Comparison of ENCODE assay signal across 8 cellular contexts in the genomic region with DNA sequence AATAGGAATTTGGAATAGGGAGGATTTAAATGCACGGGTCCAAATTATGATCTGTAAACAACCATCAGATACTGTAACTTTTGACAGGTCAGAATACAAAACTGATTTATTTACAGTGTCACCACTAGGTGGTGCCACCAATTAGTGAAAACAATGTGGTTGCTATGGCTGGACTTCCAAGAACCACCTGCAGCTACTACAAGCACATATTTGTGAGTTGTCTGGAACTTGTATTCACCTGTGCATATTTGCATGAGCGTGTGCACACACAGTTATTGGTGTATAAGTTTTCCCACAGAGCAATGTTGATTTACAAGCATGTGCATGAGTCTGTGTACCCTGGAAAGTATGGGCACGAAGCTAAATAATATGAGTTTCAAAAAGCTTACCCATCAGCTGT. TPM values are rescaled to one million over a fixed set of nuclear protein-coding genes. Genes with fewer than 3 reads are reported as not detected.
DNase-seq lines count a peak whose midpoint lies in the region; ATAC-seq and TF ChIP-seq lines count a peak whose summit lies in the region.

No MANE protein-coding gene starts in this region.

- H3K4me2 ChIP-seq in KMS-11 (no peak overlapping the region), mesenchymal stem cell (ENCODE audit: low read length, poor library complexity, severe bottlenecking) (no peak overlapping the region)

- no peak overlapping the region for H4K91ac ChIP-seq in mesenchymal stem cell (ENCODE audit: low read length)

- H3K27ac ChIP-seq in cardiac muscle cell (no peak overlapping the region), KMS-11 (no peak overlapping the region), Peyer's patch (no peak overlapping the region), mesenchymal stem cell (ENCODE audit: low read length, poor library complexity, severe bottlenecking) (no peak overlapping the region)
- no peak overlapping the region for H3K27ac ChIP-seq in effector memory CD4-positive, alpha-beta T cell (ENCODE audit: insufficient read depth, low read length, poor library complexity, severe bottlenecking)

- intact Hi-C loops in Right ventricle myocardium superior (cut with DNase I): loop anchor here (5.0 kb wide), 1 partner anchor 119 kb away; no protein-coding TSS in a partner anchor

- no peaks in the 10 kb centered on the region for H3K79me1 ChIP-seq in mesenchymal stem cell (replicated peaks; ENCODE audit: low read length, poor library complexity, severe bottlenecking)

- no peaks in the 10 kb centered on the region for H3K79me2 ChIP-seq in KMS-11 (ENCODE audit: insufficient read depth, low read depth)

- TF ChIP-seq CTCF in cardiac muscle cell (IDR thresholded peaks at IDR 0.05; ENCODE audit: low read depth, low read length): peak; percentile 55
- TF ChIP-seq CTCF in KMS-11 (conservative IDR thresholded peaks at IDR 0.05; ENCODE audit: low read depth, low read length): peak; percentile 88
- TF ChIP-seq CTCF in Peyer's patch (IDR thresholded peaks at IDR 0.05): peak; percentile 65 to 96 (median 91)

- no peak overlapping the region for H2BK5ac ChIP-seq in mesenchymal stem cell (ENCODE audit: low read depth, low read length, poor library complexity, severe bottlenecking)

- H2AK5ac ChIP-seq in mesenchymal stem cell (ENCODE audit: low read length, severe bottlenecking): no peak overlapping the region

- H3K4me3 ChIP-seq in cardiac muscle cell (no peak overlapping the region), KMS-11 (IDR thresholded peaks at IDR 0.05; ENCODE audit: insufficient read depth, low read depth, low read length) (no peak overlapping the region), Peyer's patch (no peak overlapping the region), mesenchymal stem cell (ENCODE audit: insufficient read depth in 1 of 2, low read depth in 1 of 2, low read length in 2 of 2) (no peak overlapping the region)
- H3K4me3 ChIP-seq in effector memory CD4-positive, alpha-beta T cell (ENCODE audit: insufficient read depth, low read depth, low read length, poor library complexity, severe bottlenecking): no peak overlapping the region

- no peak overlapping the region for H3K23ac ChIP-seq in mesenchymal stem cell (ENCODE audit: low read length in 2 of 2)

- no peaks in the 10 kb centered on the region for H3K9me3 ChIP-seq in cardiac muscle cell (ENCODE audit: low read depth)
- H3K9me3 ChIP-seq in Peyer's patch: no peaks in the 10 kb centered on the region
- H3K9me3 ChIP-seq in mesenchymal stem cell (ENCODE audit: control insufficient read depth, low read length): no peaks in the 10 kb centered on the region
- no peaks in the 10 kb centered on the region for H3K9me3 ChIP-seq in effector memory CD4-positive, alpha-beta T cell (ENCODE audit: control insufficient read depth, low read length)

- H3K27me3 ChIP-seq in cardiac muscle cell (peaks cover 41% of the 10 kb centered on the region), KMS-11 (ENCODE audit: insufficient read depth, low read depth) (no peaks in the 10 kb centered on the region), Peyer's patch (no peaks in the 10 kb centered on the region), mesenchymal stem cell (ENCODE audit: control insufficient read depth in 1 of 2, insufficient read depth in 1 of 2, low read length in 2 of 2) (no peaks in the 10 kb centered on the region)
- H3K27me3 ChIP-seq in effector memory CD4-positive, alpha-beta T cell (replicated peaks; ENCODE audit: control insufficient read depth, insufficient read depth, low read length, poor library complexity, severe bottlenecking): no peaks in the 10 kb centered on the region

- no peak for ATAC-seq in Right ventricle myocardium superior (ENCODE audit: poor library complexity)
- no peak for ATAC-seq in GM18505 (IDR thresholded peaks at IDR 0.05; ENCODE audit: unreplicated experiment)

- H2BK120ac ChIP-seq in mesenchymal stem cell (ENCODE audit: low read depth, low read length): no peak overlapping the region

- H2BK12ac ChIP-seq in mesenchymal stem cell (ENCODE audit: low read length in 2 of 2): no peak overlapping the region

- H3K9ac ChIP-seq in KMS-11 (no peak overlapping the region), mesenchymal stem cell (ENCODE audit: low read length) (no peak overlapping the region)

- H3K36me3 ChIP-seq in cardiac muscle cell (no peaks in the 10 kb centered on the region), KMS-11 (ENCODE audit: insufficient read depth) (no peaks in the 10 kb centered on the region), Peyer's patch (no peaks in the 10 kb centered on the region), mesenchymal stem cell (ENCODE audit: control insufficient read depth in 1 of 2, insufficient read depth in 2 of 2, low read depth in 1 of 2, low read length in 2 of 2) (no peaks in the 10 kb centered on the region)
- no peaks in the 10 kb centered on the region for H3K36me3 ChIP-seq in effector memory CD4-positive, alpha-beta T cell (ENCODE audit: control insufficient read depth, insufficient read depth, low read length)

- no peak for TF ChIP-seq POLR2A in Peyer's patch (IDR thresholded peaks at IDR 0.05)
- TF ChIP-seq POLR2A in GM18505 (IDR thresholded peaks at IDR 0.05; ENCODE audit: borderline replicate concordance, extremely low read depth, insufficient read depth, insufficient read length): no peak

- H4K20me1 ChIP-seq in KMS-11 (ENCODE audit: insufficient read depth): no peaks in the 10 kb centered on the region

- H2AFZ ChIP-seq in KMS-11 (ENCODE audit: low read depth) (no peak overlapping the region), mesenchymal stem cell (ENCODE audit: low read depth, low read length) (no peak overlapping the region)

- H3K4me1 ChIP-seq in cardiac muscle cell (ENCODE audit: low read depth) (peaks cover 17% of the 10 kb centered on the region), KMS-11 (ENCODE audit: low read depth, poor library complexity, severe bottlenecking) (peaks cover 25% of the 10 kb centered on the region), Peyer's patch (peaks cover 4 to 48% (median 14%) of the 10 kb centered on the region in 4 donors), mesenchymal stem cell (ENCODE audit: control insufficient read depth, insufficient read depth, low read depth, low read length) (peaks cover 31% of the 10 kb centered on the region)
- H3K4me1 ChIP-seq in effector memory CD4-positive, alpha-beta T cell (ENCODE audit: control insufficient read depth, insufficient read depth, low read length, poor library complexity, severe bottlenecking): peaks cover 15% of the 10 kb centered on the region

- H4K8ac ChIP-seq in mesenchymal stem cell (ENCODE audit: low read length): no peak overlapping the region

- no peak overlapping the region for H3K14ac ChIP-seq in mesenchymal stem cell (ENCODE audit: low read length in 2 of 2)

- DNase-seq in cardiac muscle cell (ENCODE audit: low read depth in 1 of 2, low spot score in 1 of 2) (peak; percentile 69 to 75), Right ventricle myocardium superior (no peak), Peyer's patch (peak in 1 of 3 donors; percentile 69), cerebellum (ENCODE audit: low spot score) (peak; percentile 84), mesenchymal stem cell (peak; percentile 56)
- no peak for DNase-seq in effector memory CD4-positive, alpha-beta T cell

- H3K4ac ChIP-seq in mesenchymal stem cell (ENCODE audit: low read depth in 1 of 2, low read length in 2 of 2): no peak overlapping the region

- H2BK15ac ChIP-seq in mesenchymal stem cell (ENCODE audit: low read depth, poor library complexity, severe bottlenecking): no peak overlapping the region

- H3K18ac ChIP-seq in mesenchymal stem cell (ENCODE audit: low read depth in 1 of 2, low read length in 2 of 2): no peak overlapping the region

- 33% methylated on average over 3 of the region's 3 CpGs for WGBS in mesenchymal stem cell

RNA-seq across cellular contexts. Expression of a gene that starts 3.0 kb away (rescaled TPM):
- not detected in 2 replicates for total RNA-seq in cardiac muscle cell
- polyA plus RNA-seq in cardiac muscle cell: not detected in 2 replicates
- 7.4 TPM for total RNA-seq in Right ventricle myocardium superior
- total RNA-seq in Peyer's patch: 10 to 100 TPM in 3 of 4 donors, 1 to 10 TPM in 1; 9.1 to 32.6 (median 17.2) TPM
- not detected for total RNA-seq in cerebellum
- polyA plus RNA-seq in mesenchymal stem cell (2013, experiment 1 of 2): 1.7 TPM
- 2.2 TPM for polyA plus RNA-seq in mesenchymal stem cell (2013, experiment 2 of 2)

RNA-seq across cellular contexts. Expression of a gene that starts 6.2 kb away (rescaled TPM):
- 0.07 and 0.09 TPM in 2 replicates for total RNA-seq in cardiac muscle cell
- polyA plus RNA-seq in cardiac muscle cell: 0.15 TPM in 1 of 2 replicates, not detected in the other
- total RNA-seq in Right ventricle myocardium superior: 8.3 TPM
- total RNA-seq in Peyer's patch: 10 to 100 TPM in 1 of 4 donors, under 1 TPM in 1, not detected in 2; 0.88 to 17.3 TPM
- total RNA-seq in cerebellum: 1.1 TPM
- 0.28 TPM for polyA plus RNA-seq in mesenchymal stem cell (2013, experiment 1 of 2)
- 0.27 TPM for polyA plus RNA-seq in mesenchymal stem cell (2013, experiment 2 of 2)

RNA-seq across cellular contexts. Expression of a gene that starts 32.8 kb away (rescaled TPM):
- total RNA-seq in cardiac muscle cell (not detected in 2 replicates), Right ventricle myocardium superior (not detected), Peyer's patch (not detected), cerebellum (not detected)
- not detected in 2 replicates for polyA plus RNA-seq in cardiac muscle cell
- not detected for polyA plus RNA-seq in mesenchymal stem cell (2013, experiment 1 of 2)
- not detected for polyA plus RNA-seq in mesenchymal stem cell (2013, experiment 2 of 2)

RNA-seq across cellular contexts. Expression of a gene that starts 54.9 kb away (rescaled TPM):
- total RNA-seq in cardiac muscle cell (not detected in 2 replicates), Right ventricle myocardium superior (not detected), Peyer's patch (not detected), cerebellum (not detected)
- not detected in 2 replicates for polyA plus RNA-seq in cardiac muscle cell
- polyA plus RNA-seq in mesenchymal stem cell (2013, experiment 1 of 2): not detected
- polyA plus RNA-seq in mesenchymal stem cell (2013, experiment 2 of 2): not detected

Comparison
In these comparisons a context has a peak if more than half of its experiments do, and no peak if none do; other contexts are left out.
1. DNase-seq: peak in cardiac muscle cell (2 of 2), cerebellum (single experiment) and mesenchymal stem cell (single experiment); none in Right ventricle myocardium superior (single experiment) and effector memory CD4-positive, alpha-beta T cell (0 of 3).
2. Peak in every context shown above with its lines, with median percentiles within 50 percentile points of each other: CTCF ChIP-seq.